4 cellular contexts compared by ENCODE assay signal in genomic region chr2:113412774-113413173, GRCh38. TPM values are rescaled to one million over a fixed set of nuclear protein-coding genes. Genes with fewer than 3 reads are reported as not detected.
DNase-seq lines count a peak whose midpoint lies in the region; TF ChIP-seq lines count a peak whose summit lies in the region.
"Not testable (repeated sequence)": the region's sequence is repeated elsewhere in the genome, so short reads cannot be mapped to it uniquely, and the experiment has no call there.

No MANE protein-coding gene starts in this region.

- not testable (repeated sequence) for H3K27ac ChIP-seq in HEK293 (ENCODE audit: extremely low read depth, low read depth, low read length)

- DNase-seq in RPMI7951 (ENCODE audit: low read depth) (peak; percentile 5), choroid plexus epithelial cell (ENCODE audit: low read depth) (peak; percentile 3), fibroblast of mammary gland (ENCODE audit: low read depth) (peak; percentile 19)

- CTCF ChIA-PET in HEK293 (lab: Yijun Ruan, JAX), result not testable (repeated sequence)

- not testable (repeated sequence) for H3K36me3 ChIP-seq in HEK293 (ENCODE audit: control insufficient read depth in 2 of 2, insufficient read depth in 1 of 2, low read length in 2 of 2)

- TF ChIP-seq CTCF in HEK293 (tag by site-specific recombination; IDR thresholded peaks at IDR 0.05); choroid plexus epithelial cell (conservative IDR thresholded peaks at IDR 0.05; ENCODE audit: low read depth, low read length); fibroblast of mammary gland (conservative IDR thresholded peaks at IDR 0.05; ENCODE audit: control insufficient read depth, insufficient read depth, low read depth, low read length): not testable (repeated sequence)

- not testable (repeated sequence) for H3K9me3 ChIP-seq in HEK293 (ENCODE audit: control insufficient read depth, insufficient read depth, low read depth, low read length)

- not testable (repeated sequence) for H3K4me3 ChIP-seq in HEK293 (ENCODE audit: low read depth, low read length); choroid plexus epithelial cell (ENCODE audit: low read depth, low read length); fibroblast of mammary gland (ENCODE audit: control insufficient read depth, low read depth, low read length)

- not testable (repeated sequence) for H3K4me1 ChIP-seq in HEK293 (ENCODE audit: control insufficient read depth, insufficient read depth, low read length)

- POLR2A ChIA-PET in HEK293 (lab: Yijun Ruan, JAX), result not testable (repeated sequence)

TF ChIP-seq in HEK293, 187 proteins besides CTCF, POLR2A, EP300 and RAD21:
- TF ChIP-seq WT1 (tag by site-specific recombination; IDR thresholded peaks at IDR 0.05), result peak; percentile 48

RNA-seq across cellular contexts. Expression of gene ZNG1B, which starts 24.7 kb away (rescaled TPM):
- 45.5 and 45.8 TPM in 2 replicates for total RNA-seq in RPMI7951 (2014; rRNA removed; shearing (Covaris generic))
